ENCODE assay signal across 8 cellular contexts in the genomic region with DNA sequence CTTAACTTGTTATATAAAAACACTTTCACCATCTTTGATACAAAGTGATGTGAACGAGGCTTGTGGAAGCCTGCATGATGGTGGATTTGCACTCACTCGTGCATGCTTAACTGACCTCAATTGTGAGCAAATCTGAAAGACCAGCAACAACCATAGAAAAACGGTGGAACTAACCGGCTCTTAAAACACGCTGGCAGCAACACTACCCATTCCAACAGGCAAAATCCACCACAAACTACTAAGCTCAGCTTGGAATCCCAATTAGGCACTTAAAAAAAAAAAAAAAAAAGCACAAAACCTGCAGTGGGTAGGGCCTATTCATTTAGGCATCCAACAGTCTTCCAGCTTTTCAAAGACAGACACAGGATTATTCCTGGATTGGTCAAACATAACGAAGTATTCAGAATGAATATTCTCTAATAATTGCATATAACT. TPM values are rescaled to one million over a fixed set of nuclear protein-coding genes. Genes with fewer than 3 reads are reported as not detected.
A peak's percentile ranks its signal among the peaks of the same experiment; 100 is the strongest.
DNase-seq lines count a peak whose midpoint lies in the region; ATAC-seq, FAIRE-seq and TF ChIP-seq lines count a peak whose summit lies in the region.

No MANE protein-coding gene starts in this region.

- H3K4me3 ChIP-seq in cardiac muscle cell: peak overlapping the region; percentile 90
- H3K4me3 ChIP-seq in SJCRH30: peak overlapping the region; percentile 100
- H3K4me3 ChIP-seq in esophagus muscularis mucosa: peak overlapping the region; percentile 81 to 100 (median 96)
- H3K4me3 ChIP-seq in pancreas: peak overlapping the region in 3 of 4 donors; percentile 65 to 85 (median 76)

- no peak for TF ChIP-seq POLR2A in esophagus muscularis mucosa (IDR thresholded peaks at IDR 0.05; ENCODE audit: low read depth)

- ATAC-seq in left ventricle myocardium superior: no peak
- no peak for ATAC-seq in pancreas
- ATAC-seq in HG03432 (IDR thresholded peaks at IDR 0.05; ENCODE audit: unreplicated experiment): no peak

- WGBS in esophagus muscularis mucosa: 5% methylated on average over 6 of the region's 6 CpGs
- WGBS in pancreas, 2 donors: 4 to 9% methylated on average over 6 of the region's 6 CpGs

- intact Hi-C loops in left ventricle myocardium superior (cut with micrococcal nuclease): no loop called here
- intact Hi-C loops in esophagus muscularis mucosa (cut with DNase I): loop anchor here (5.0 kb wide), 4 partner anchors 34 to 124 kb away; a partner anchor contains a TSS
- intact Hi-C loops in pancreas (cut with DNase I): no loop called here

- H3K27ac ChIP-seq in cardiac muscle cell (peak overlapping the region; percentile 46), SJCRH30 (no peak overlapping the region; the same call in 1 of the 2 replicates), esophagus muscularis mucosa (replicated peaks in 1 of 4) (no peak overlapping the region), pancreas (no peak overlapping the region)

- no peak for FAIRE-seq in pancreas (lab: Jason Lieb, UNC)

- no peak for TF ChIP-seq EP300 in esophagus muscularis mucosa (IDR thresholded peaks at IDR 0.05)

- H3K4me1 ChIP-seq in cardiac muscle cell (ENCODE audit: low read depth) (peaks cover 48% of the 10 kb centered on the region), SJCRH30 (no peaks in the 10 kb centered on the region), esophagus muscularis mucosa (peaks cover 50 to 70% (median 67%) of the 10 kb centered on the region in 4 donors), pancreas (peaks cover 22 to 56% (median 27%) of the 10 kb centered on the region in 3 donors)

- DNase-seq in cardiac muscle cell (ENCODE audit: low read depth in 1 of 2, low spot score in 1 of 2) (peak; percentile 52 to 67), left ventricle myocardium superior (no peak), SJCRH30 (peak in 1 of 2 experiments; percentile 38), esophagus muscularis mucosa (ENCODE audit: extremely low spot score) (no peak), pancreas (no peak), GF-D8 (lab: John Stamatoyannopoulos, UW) (no peak), GM19240 (ENCODE audit: insufficient read length, low spot score) (no peak)

- H3K36me3 ChIP-seq in cardiac muscle cell (no peaks in the 10 kb centered on the region), SJCRH30 (peaks cover 5% of the 10 kb centered on the region), esophagus muscularis mucosa (no peaks in the 10 kb centered on the region), pancreas (no peaks in the 10 kb centered on the region)

- H3K27me3 ChIP-seq in cardiac muscle cell (no peaks in the 10 kb centered on the region), SJCRH30 (no peaks in the 10 kb centered on the region), esophagus muscularis mucosa (no peaks in the 10 kb centered on the region), pancreas (no peaks in the 10 kb centered on the region)

- TF ChIP-seq CTCF in cardiac muscle cell (IDR thresholded peaks at IDR 0.05; ENCODE audit: low read depth, low read length): no peak
- TF ChIP-seq CTCF in esophagus muscularis mucosa (IDR thresholded peaks at IDR 0.05): no peak
- no peak for TF ChIP-seq CTCF in pancreas (IDR thresholded peaks at IDR 0.05)

- H3K9me3 ChIP-seq in cardiac muscle cell (ENCODE audit: low read depth): no peaks in the 10 kb centered on the region
- no peaks in the 10 kb centered on the region for H3K9me3 ChIP-seq in SJCRH30 (replicated peaks)
- H3K9me3 ChIP-seq in esophagus muscularis mucosa: no peaks in the 10 kb centered on the region
- H3K9me3 ChIP-seq in pancreas: no peaks in the 10 kb centered on the region

RNA-seq across cellular contexts. Expression of a gene that starts 1.8 kb away (rescaled TPM):
- total RNA-seq in cardiac muscle cell (218 and 234 TPM in 2 replicates), left ventricle myocardium superior (107 TPM), esophagus muscularis mucosa (100 to 1,000 TPM; 194 to 233 (median 210) TPM), pancreas (100 to 1,000 TPM; 112 to 171 (median 138) TPM)
- polyA plus RNA-seq in cardiac muscle cell (182 and 230 TPM in 2 replicates), pancreas (10 to 100 TPM; 46.5 to 74.2 TPM)
- total RNA-seq in SJCRH30 (2014; rRNA removed; shearing (Covaris generic)): 283 and 291 TPM in 2 replicates

Comparison
In these comparisons a context has a peak if more than half of its experiments do, and no peak if none do; other contexts are left out.
1. DNase-seq: peak in cardiac muscle cell (2 of 2); none in left ventricle myocardium superior (single experiment), esophagus muscularis mucosa (single experiment), pancreas (0 of 6), GF-D8 (single experiment) and GM19240 (single experiment).
2. Peak in every context shown above with its lines, with median percentiles within 50 percentile points of each other: H3K4me3 ChIP-seq.